8 cellular contexts compared by ENCODE assay signal in genomic region chr6:53484409-53485280, GRCh38.
DNase-seq lines count a peak whose midpoint lies in the region; ATAC-seq and TF ChIP-seq lines count a peak whose summit lies in the region.

No MANE protein-coding gene starts in this region.

- H4K8ac ChIP-seq in IMR-90 (ENCODE audit: low read depth in 2 of 2, low read length in 2 of 2), result no peak overlapping the region

- H3K36me3 ChIP-seq in IMR-90 (ENCODE audit: control insufficient read depth, insufficient read depth, low read length), result no peaks in the 10 kb centered on the region
- H3K36me3 ChIP-seq in OCI-LY1 (ENCODE audit: insufficient read depth, low read length), result no peaks in the 10 kb centered on the region
- H3K36me3 ChIP-seq in thoracic aorta, result no peaks in the 10 kb centered on the region

- dilution Hi-C loops in IMR-90 (cut with HindIII; ENCODE audit: low sequenced_read_pairs, unreplicated experiment), result no loop called here

- H3K27ac ChIP-seq in IMR-90 (ENCODE audit: insufficient read depth, low read length) (no peak overlapping the region), OCI-LY1 (ENCODE audit: low read depth, low read length, poor library complexity, severe bottlenecking) (no peak overlapping the region), thoracic aorta (no peak overlapping the region)

- H4K20me1 ChIP-seq in IMR-90 (ENCODE audit: insufficient read depth, low read length) (no peaks in the 10 kb centered on the region), OCI-LY1 (ENCODE audit: insufficient read depth, low read length) (no peaks in the 10 kb centered on the region)

- no peaks in the 10 kb centered on the region for H3K79me1 ChIP-seq in IMR-90 (ENCODE audit: low read depth in 1 of 2, low read length in 2 of 2)

- no peak overlapping the region for H3K23ac ChIP-seq in IMR-90 (ENCODE audit: low read depth, low read length)

- no peak for TF ChIP-seq POLR2A in IMR-90 (IDR thresholded peaks at IDR 0.05; ENCODE audit: low read depth, low read length)

- peaks cover 17% of the 10 kb centered on the region for H3K27me3 ChIP-seq in IMR-90 (ENCODE audit: control insufficient read depth, insufficient read depth, low read length)
- no peaks in the 10 kb centered on the region for H3K27me3 ChIP-seq in OCI-LY1 (ENCODE audit: insufficient read depth, low read length)
- H3K27me3 ChIP-seq in thoracic aorta (replicated peaks; ENCODE audit: insufficient read depth), result no peaks in the 10 kb centered on the region

- peak; percentile 97 for TF ChIP-seq RAD21 in IMR-90 (IDR thresholded peaks at IDR 0.05; ENCODE audit: low read length)

- ATAC-seq in IMR-90 (ENCODE audit: low read depth) (peak; percentile 88), thoracic aorta (ENCODE audit: insufficient number of reproducible peaks, low FRiP score, low read depth) (no peak)

- 100% methylated on average over 1 of the region's 10 CpGs; no CpG with 5 or more reads in 1 of the 2 experiments for WGBS in IMR-90 (ENCODE audit: extremely low coverage in 2 of 2, insufficient read length in 1 of 2), 2 experiments

- in situ Hi-C loops in Caki2 (cut with HindIII; ENCODE audit: low pct_unique_long_range_greater_than_20kb, low sequenced_read_pairs), result no loop called here
- in situ Hi-C loops in IMR-90 (cut with MboI; ENCODE audit: low sequenced_read_pairs), result loop anchor here (5.0 kb wide), 1 partner anchor 312 kb away; no protein-coding TSS in a partner anchor

- H3K9ac ChIP-seq in IMR-90 (ENCODE audit: low read depth, low read length), result no peak overlapping the region
- H3K9ac ChIP-seq in OCI-LY1 (ENCODE audit: low read length), result no peak overlapping the region

- H3K9me1 ChIP-seq in IMR-90 (ENCODE audit: insufficient read depth, low read length), result no peaks in the 10 kb centered on the region

- intact Hi-C loops in IMR-90 (cut with micrococcal nuclease), result loop anchor here (1.0 to 10.0 kb wide), 6 partner anchors 47 to 1080 kb away; partner anchors contain the start of genes ELOVL5 and GSTA4

- no peak overlapping the region for H2AK9ac ChIP-seq in IMR-90 (replicated peaks; ENCODE audit: low read depth, low read length, poor library complexity)

- POLR2A ChIA-PET in IMR-90 (lab: Charles Lee; ENCODE audit: unreplicated experiment), result no interaction called here

- peak; percentile 45 for DNase-seq in Caki2 (ENCODE audit: low read depth)
- peak; percentile 75 for DNase-seq in IMR-90
- peak; percentile 74 for DNase-seq in activated T-cell treated with anti-CD3 and anti-CD28 coated beads for 4 hours
- peak; percentile 81 for DNase-seq in fibroblast of mammary gland (ENCODE audit: low read depth)
- DNase-seq in non-pigmented ciliary epithelial cell (ENCODE audit: low read depth), result peak; percentile 46
- peak; percentile 48 for DNase-seq in thoracic aorta (ENCODE audit: low spot score)
- DNase-seq in 8988T, result no peak

- no peak overlapping the region for H4K91ac ChIP-seq in IMR-90 (ENCODE audit: insufficient read depth, low read depth, low read length)

- no peak overlapping the region for H2BK20ac ChIP-seq in IMR-90 (ENCODE audit: low read depth, low read length)

- no peak overlapping the region for H2BK15ac ChIP-seq in IMR-90 (ENCODE audit: low read depth, low read length)

- H2BK5ac ChIP-seq in IMR-90 (ENCODE audit: low read depth, low read length, poor library complexity, severe bottlenecking), result no peak overlapping the region

- H3K4me2 ChIP-seq in IMR-90 (ENCODE audit: low read depth, low read length) (no peak overlapping the region), OCI-LY1 (ENCODE audit: low read length) (no peak overlapping the region)

- no peak overlapping the region for H2BK120ac ChIP-seq in IMR-90 (ENCODE audit: low read depth, low read length)

- no peaks in the 10 kb centered on the region for H3K9me2 ChIP-seq in OCI-LY1 (ENCODE audit: low read depth, low read length)

- CTCF ChIA-PET in IMR-90 (lab: Yijun Ruan, JAX), result interaction anchor here (0.6 to 1.4 kb wide), 12 partner anchors 9 to 696 kb away, joined by 3 to 7 read pairs (median 3); no protein-coding TSS in a partner anchor

- H3K79me2 ChIP-seq in OCI-LY1 (ENCODE audit: insufficient read depth, low read length), result no peaks in the 10 kb centered on the region

- H2AK5ac ChIP-seq in IMR-90 (ENCODE audit: low read depth, low read length), result no peak overlapping the region

- H4K5ac ChIP-seq in IMR-90 (ENCODE audit: low read depth, low read length), result no peak overlapping the region

- H3K14ac ChIP-seq in IMR-90 (replicated peaks; ENCODE audit: low read depth, low read length), result no peak overlapping the region

- H3K18ac ChIP-seq in IMR-90 (ENCODE audit: low read depth, low read length), result no peak overlapping the region

- H3F3A ChIP-seq in OCI-LY1 (ENCODE audit: insufficient read depth, low read length), result no peaks in the 10 kb centered on the region

- BruUV-seq in IMR-90 (replicated peaks; lab: Mats Ljungman, UMichigan), result no TSS peak

- TF ChIP-seq CTCF in IMR-90 (conservative IDR thresholded peaks at IDR 0.05; ENCODE audit: low read depth, low read length) (peak; percentile 99), OCI-LY1 (IDR thresholded peaks at IDR 0.05; ENCODE audit: low read length) (peak; percentile 97), fibroblast of mammary gland (conservative IDR thresholded peaks at IDR 0.05; ENCODE audit: control insufficient read depth, insufficient read depth, low read depth, low read length) (peak; percentile 98), thoracic aorta (IDR thresholded peaks at IDR 0.05) (peak; percentile 93)

- H3K4me3 ChIP-seq in IMR-90 (ENCODE audit: insufficient read depth, low read depth, low read length), result no peak overlapping the region
- H3K4me3 ChIP-seq in OCI-LY1 (ENCODE audit: low read depth, low read length, poor library complexity, severe bottlenecking), result no peak overlapping the region
- H3K4me3 ChIP-seq in fibroblast of mammary gland (ENCODE audit: control insufficient read depth, low read depth, low read length), result no peak overlapping the region
- no peak overlapping the region for H3K4me3 ChIP-seq in thoracic aorta

- H3K9me3 ChIP-seq in IMR-90 (ENCODE audit: control insufficient read depth, insufficient read depth, low read length), result no peaks in the 10 kb centered on the region
- H3K9me3 ChIP-seq in OCI-LY1 (ENCODE audit: low read length), result no peaks in the 10 kb centered on the region
- no peaks in the 10 kb centered on the region for H3K9me3 ChIP-seq in thoracic aorta

- H3K4me1 ChIP-seq in IMR-90 (ENCODE audit: control insufficient read depth, insufficient read depth, low read length) (no peaks in the 10 kb centered on the region), OCI-LY1 (ENCODE audit: insufficient read depth, low read length, severe bottlenecking) (peaks cover 18% of the 10 kb centered on the region), thoracic aorta (ENCODE audit: control insufficient read depth in 1 of 2, low read depth in 2 of 2) (no peaks in the 10 kb centered on the region)

- H2AFZ ChIP-seq in IMR-90 (replicated peaks; ENCODE audit: low read length, poor library complexity), result no peak overlapping the region
- 0 out of 2 replicates have a peak overlapping the region, but pooled peaks have one; percentile 56 for H2AFZ ChIP-seq in OCI-LY1 (ENCODE audit: low read length)

- no peak overlapping the region for H3K4ac ChIP-seq in IMR-90 (ENCODE audit: low read depth, low read length)

- no peak overlapping the region for H3K56ac ChIP-seq in IMR-90 (ENCODE audit: extremely low read depth, insufficient read depth, low read length)

TF ChIP-seq in IMR-90, 13 proteins besides CTCF, POLR2A, EP300 and RAD21:
- peak; percentile 95 for TF ChIP-seq SMC3 (IDR thresholded peaks at IDR 0.05; ENCODE audit: low read depth, low read length)
- TF ChIP-seq BHLHE40 (IDR thresholded peaks at IDR 0.05; ENCODE audit: low read depth, low read length), result no peak
